ENCODE assay signal across 2 cellular contexts in the genomic region with DNA sequence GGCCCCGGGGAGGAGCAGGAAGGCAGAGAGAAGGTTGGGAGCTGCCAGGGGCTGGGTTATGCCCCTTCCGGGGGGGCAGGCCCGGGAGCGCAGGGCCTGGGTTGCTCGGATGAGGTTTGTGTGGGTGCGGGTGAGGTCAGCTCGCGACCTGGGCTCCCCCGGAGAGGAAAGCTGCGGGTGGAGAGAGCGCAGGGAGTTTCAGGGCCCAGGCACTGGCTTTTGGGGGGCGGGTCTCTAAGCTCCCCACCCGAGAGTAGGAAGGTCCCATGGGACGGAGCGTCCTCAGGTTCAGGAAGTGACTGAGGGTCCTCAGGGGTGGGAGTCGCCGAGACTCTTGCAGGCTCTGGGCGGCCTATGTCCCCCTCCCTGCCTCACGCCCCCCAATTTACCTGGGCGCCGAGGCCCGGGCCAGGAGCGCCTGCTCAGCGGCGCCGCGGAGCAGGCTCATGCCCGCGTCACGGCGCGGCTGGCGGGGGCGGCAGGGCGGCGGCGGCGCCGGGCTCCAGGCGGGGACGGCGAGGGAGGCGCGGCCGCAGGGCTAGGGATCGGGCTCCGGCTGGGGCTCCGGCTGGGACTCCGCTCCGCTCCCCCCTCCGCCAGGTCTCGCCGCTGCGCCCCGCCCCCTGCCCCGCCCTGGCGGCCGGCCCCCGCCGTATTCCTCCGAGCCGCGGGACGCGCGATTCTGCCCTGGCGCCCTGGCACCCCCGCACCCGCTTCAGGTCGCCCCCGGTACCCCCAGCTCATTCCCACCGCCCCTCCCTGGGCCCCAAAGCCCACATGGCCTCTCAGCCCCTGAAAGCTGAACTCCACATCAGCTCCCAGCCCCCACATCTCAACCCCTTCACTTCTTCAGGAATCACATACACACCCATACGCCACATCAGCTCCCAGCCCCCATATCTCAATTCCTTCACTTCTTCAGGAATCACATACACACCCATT.
TF ChIP-seq lines count a peak whose summit lies in the region.

A gene (minus strand): TSS at position 578 of the 942 bp plus-strand sequence. CDS start 6,986 bp downstream, outside the sequence.

TF ChIP-seq in GM23338, 12 proteins besides CTCF, POLR2A, EP300 and RAD21 (continues in another document):
- TF ChIP-seq ZNF114 (CRISPR knock-in tag; IDR thresholded peaks at IDR 0.05) (no peak), STAT1 (IDR thresholded peaks at IDR 0.05; ENCODE audit: unreplicated experiment) (no peak), ZNF331 (CRISPR knock-in tag; IDR thresholded peaks at IDR 0.05; ENCODE audit: low read depth) (no peak), NANOG (IDR thresholded peaks at IDR 0.05; ENCODE audit: borderline replicate concordance) (no peak), JUNB (IDR thresholded peaks at IDR 0.05; ENCODE audit: unreplicated experiment) (no peak), EZH2 (IDR thresholded peaks at IDR 0.05; ENCODE audit: low read depth, unreplicated experiment) (no peak), POLR2AphosphoS5 (IDR thresholded peaks at IDR 0.05; ENCODE audit: low read depth) (no peak), EZH2phosphoT487 (IDR thresholded peaks at IDR 0.05; ENCODE audit: unreplicated experiment) (no peak), CREB1 (CRISPR knock-in tag; IDR thresholded peaks at IDR 0.05; ENCODE audit: low read depth) (no peak)
- TF ChIP-seq, protein P1, sequence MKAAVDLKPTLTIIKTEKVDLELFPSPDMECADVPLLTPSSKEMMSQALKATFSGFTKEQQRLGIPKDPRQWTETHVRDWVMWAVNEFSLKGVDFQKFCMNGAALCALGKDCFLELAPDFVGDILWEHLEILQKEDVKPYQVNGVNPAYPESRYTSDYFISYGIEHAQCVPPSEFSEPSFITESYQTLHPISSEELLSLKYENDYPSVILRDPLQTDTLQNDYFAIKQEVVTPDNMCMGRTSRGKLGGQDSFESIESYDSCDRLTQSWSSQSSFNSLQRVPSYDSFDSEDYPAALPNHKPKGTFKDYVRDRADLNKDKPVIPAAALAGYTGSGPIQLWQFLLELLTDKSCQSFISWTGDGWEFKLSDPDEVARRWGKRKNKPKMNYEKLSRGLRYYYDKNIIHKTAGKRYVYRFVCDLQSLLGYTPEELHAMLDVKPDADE (IDR thresholded peaks at IDR 0.05), result no peak
- TF ChIP-seq, protein P2, sequence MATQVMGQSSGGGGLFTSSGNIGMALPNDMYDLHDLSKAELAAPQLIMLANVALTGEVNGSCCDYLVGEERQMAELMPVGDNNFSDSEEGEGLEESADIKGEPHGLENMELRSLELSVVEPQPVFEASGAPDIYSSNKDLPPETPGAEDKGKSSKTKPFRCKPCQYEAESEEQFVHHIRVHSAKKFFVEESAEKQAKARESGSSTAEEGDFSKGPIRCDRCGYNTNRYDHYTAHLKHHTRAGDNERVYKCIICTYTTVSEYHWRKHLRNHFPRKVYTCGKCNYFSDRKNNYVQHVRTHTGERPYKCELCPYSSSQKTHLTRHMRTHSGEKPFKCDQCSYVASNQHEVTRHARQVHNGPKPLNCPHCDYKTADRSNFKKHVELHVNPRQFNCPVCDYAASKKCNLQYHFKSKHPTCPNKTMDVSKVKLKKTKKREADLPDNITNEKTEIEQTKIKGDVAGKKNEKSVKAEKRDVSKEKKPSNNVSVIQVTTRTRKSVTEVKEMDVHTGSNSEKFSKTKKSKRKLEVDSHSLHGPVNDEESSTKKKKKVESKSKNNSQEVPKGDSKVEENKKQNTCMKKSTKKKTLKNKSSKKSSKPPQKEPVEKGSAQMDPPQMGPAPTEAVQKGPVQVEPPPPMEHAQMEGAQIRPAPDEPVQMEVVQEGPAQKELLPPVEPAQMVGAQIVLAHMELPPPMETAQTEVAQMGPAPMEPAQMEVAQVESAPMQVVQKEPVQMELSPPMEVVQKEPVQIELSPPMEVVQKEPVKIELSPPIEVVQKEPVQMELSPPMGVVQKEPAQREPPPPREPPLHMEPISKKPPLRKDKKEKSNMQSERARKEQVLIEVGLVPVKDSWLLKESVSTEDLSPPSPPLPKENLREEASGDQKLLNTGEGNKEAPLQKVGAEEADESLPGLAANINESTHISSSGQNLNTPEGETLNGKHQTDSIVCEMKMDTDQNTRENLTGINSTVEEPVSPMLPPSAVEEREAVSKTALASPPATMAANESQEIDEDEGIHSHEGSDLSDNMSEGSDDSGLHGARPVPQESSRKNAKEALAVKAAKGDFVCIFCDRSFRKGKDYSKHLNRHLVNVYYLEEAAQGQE (IDR thresholded peaks at IDR 0.05; ENCODE audit: unreplicated experiment), result no peak

TF ChIP-seq in GM12878, 131 proteins besides CTCF, POLR2A, EP300 and RAD21 (continues in another document):
- no peak for TF ChIP-seq NFXL1 (IDR thresholded peaks at IDR 0.05; ENCODE audit: borderline replicate concordance)
- no peak for TF ChIP-seq STAT1 (conservative IDR thresholded peaks at IDR 0.05)
- TF ChIP-seq IKZF2 (IDR thresholded peaks at IDR 0.05), result peak in 1 of 2 experiments; percentile 15; a peak in 2 of 4 replicates
- TF ChIP-seq, protein P2 (IDR thresholded peaks at IDR 0.05; ENCODE audit: low read depth, low read length), result no peak
- no peak for TF ChIP-seq RBBP5 (conservative IDR thresholded peaks at IDR 0.05)
- TF ChIP-seq MEF2B (IDR thresholded peaks at IDR 0.05; ENCODE audit: partially characterized antibody, poor library complexity, severe bottlenecking), result peak; percentile 65
- no peak for TF ChIP-seq SUPT20H (IDR thresholded peaks at IDR 0.05; ENCODE audit: borderline replicate concordance, control insufficient read depth, low read depth, low read length)
- TF ChIP-seq, protein P3, sequence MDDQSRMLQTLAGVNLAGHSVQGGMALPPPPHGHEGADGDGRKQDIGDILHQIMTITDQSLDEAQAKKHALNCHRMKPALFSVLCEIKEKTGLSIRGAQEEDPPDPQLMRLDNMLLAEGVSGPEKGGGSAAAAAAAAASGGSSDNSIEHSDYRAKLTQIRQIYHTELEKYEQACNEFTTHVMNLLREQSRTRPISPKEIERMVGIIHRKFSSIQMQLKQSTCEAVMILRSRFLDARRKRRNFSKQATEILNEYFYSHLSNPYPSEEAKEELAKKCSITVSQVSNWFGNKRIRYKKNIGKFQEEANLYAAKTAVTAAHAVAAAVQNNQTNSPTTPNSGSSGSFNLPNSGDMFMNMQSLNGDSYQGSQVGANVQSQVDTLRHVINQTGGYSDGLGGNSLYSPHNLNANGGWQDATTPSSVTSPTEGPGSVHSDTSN (IDR thresholded peaks at IDR 0.05; ENCODE audit: insufficient replicate concordance, low read depth, low read length), result no peak
- TF ChIP-seq SP1 (IDR thresholded peaks at IDR 0.05; ENCODE audit: low read depth, low read length), result no peak
- TF ChIP-seq BHLHE40 (IDR thresholded peaks at IDR 0.05; ENCODE audit: borderline replicate concordance in 1 of 2, low read depth in 2 of 2, low read length in 1 of 2), result no peak
- peak; percentile 70; the same call in 1 of the 2 replicates for TF ChIP-seq IKZF1 (conservative IDR thresholded peaks at IDR 0.05)
- no peak for TF ChIP-seq KDM1A (IDR thresholded peaks at IDR 0.05; ENCODE audit: borderline replicate concordance)
- no peak for TF ChIP-seq TCF12 (IDR thresholded peaks at IDR 0.05; ENCODE audit: low read depth, low read length)
- no peak for TF ChIP-seq BRCA1 (IDR thresholded peaks at IDR 0.05; ENCODE audit: low read depth, low read length)
- TF ChIP-seq MTA2 (IDR thresholded peaks at IDR 0.05; ENCODE audit: low read depth), result no peak
- TF ChIP-seq EZH2 (IDR thresholded peaks at IDR 0.05; ENCODE audit: borderline replicate concordance, control insufficient read depth, low read depth, low read length), result no peak
- TF ChIP-seq ZSCAN29 (IDR thresholded peaks at IDR 0.05), result no peak
- TF ChIP-seq NBN (IDR thresholded peaks at IDR 0.05), result peak; percentile 64
- TF ChIP-seq TARDBP (IDR thresholded peaks at IDR 0.05; ENCODE audit: borderline replicate concordance), result no peak
- no peak for TF ChIP-seq NFYA (IDR thresholded peaks at IDR 0.05; ENCODE audit: borderline replicate concordance, low read depth, low read length)
- TF ChIP-seq BCL11A (IDR thresholded peaks at IDR 0.05; ENCODE audit: low read depth, low read length), result no peak
- no peak for TF ChIP-seq YBX1 (IDR thresholded peaks at IDR 0.05)
- no peak for TF ChIP-seq SMAD5 (IDR thresholded peaks at IDR 0.05; ENCODE audit: low read depth)
- TF ChIP-seq ZNF24 (IDR thresholded peaks at IDR 0.05), result peak; percentile 83
- TF ChIP-seq, protein P4, sequence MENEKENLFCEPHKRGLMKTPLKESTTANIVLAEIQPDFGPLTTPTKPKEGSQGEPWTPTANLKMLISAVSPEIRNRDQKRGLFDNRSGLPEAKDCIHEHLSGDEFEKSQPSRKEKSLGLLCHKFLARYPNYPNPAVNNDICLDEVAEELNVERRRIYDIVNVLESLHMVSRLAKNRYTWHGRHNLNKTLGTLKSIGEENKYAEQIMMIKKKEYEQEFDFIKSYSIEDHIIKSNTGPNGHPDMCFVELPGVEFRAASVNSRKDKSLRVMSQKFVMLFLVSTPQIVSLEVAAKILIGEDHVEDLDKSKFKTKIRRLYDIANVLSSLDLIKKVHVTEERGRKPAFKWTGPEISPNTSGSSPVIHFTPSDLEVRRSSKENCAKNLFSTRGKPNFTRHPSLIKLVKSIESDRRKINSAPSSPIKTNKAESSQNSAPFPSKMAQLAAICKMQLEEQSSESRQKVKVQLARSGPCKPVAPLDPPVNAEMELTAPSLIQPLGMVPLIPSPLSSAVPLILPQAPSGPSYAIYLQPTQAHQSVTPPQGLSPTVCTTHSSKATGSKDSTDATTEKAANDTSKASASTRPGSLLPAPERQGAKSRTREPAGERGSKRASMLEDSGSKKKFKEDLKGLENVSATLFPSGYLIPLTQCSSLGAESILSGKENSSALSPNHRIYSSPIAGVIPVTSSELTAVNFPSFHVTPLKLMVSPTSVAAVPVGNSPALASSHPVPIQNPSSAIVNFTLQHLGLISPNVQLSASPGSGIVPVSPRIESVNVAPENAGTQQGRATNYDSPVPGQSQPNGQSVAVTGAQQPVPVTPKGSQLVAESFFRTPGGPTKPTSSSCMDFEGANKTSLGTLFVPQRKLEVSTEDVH (IDR thresholded peaks at IDR 0.05; ENCODE audit: low read depth, partially characterized antibody), result no peak
- TF ChIP-seq ZNF622 (IDR thresholded peaks at IDR 0.05), result no peak
- no peak for TF ChIP-seq FOXK2 (IDR thresholded peaks at IDR 0.05)
- TF ChIP-seq, protein P5, sequence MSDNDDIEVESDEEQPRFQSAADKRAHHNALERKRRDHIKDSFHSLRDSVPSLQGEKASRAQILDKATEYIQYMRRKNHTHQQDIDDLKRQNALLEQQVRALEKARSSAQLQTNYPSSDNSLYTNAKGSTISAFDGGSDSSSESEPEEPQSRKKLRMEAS (IDR thresholded peaks at IDR 0.05; ENCODE audit: low read depth, low read length), result no peak
- TF ChIP-seq JUNB (IDR thresholded peaks at IDR 0.05), result no peak
- TF ChIP-seq KAT2A (conservative IDR thresholded peaks at IDR 0.05; ENCODE audit: control insufficient read depth, low read depth, low read length), result no peak
- TF ChIP-seq GATAD2B (conservative IDR thresholded peaks at IDR 0.05; ENCODE audit: low read depth), result peak; percentile 75
- no peak for TF ChIP-seq TCF7 (IDR thresholded peaks at IDR 0.05; ENCODE audit: borderline replicate concordance)
- no peak for TF ChIP-seq FOXM1 (IDR thresholded peaks at IDR 0.05; ENCODE audit: low read depth, low read length)
- TF ChIP-seq BMI1 (IDR thresholded peaks at IDR 0.05; ENCODE audit: borderline replicate concordance), result no peak
- no peak for TF ChIP-seq SPI1 (IDR thresholded peaks at IDR 0.05; ENCODE audit: borderline replicate concordance, insufficient read depth, low read depth, low read length)
- no peak for TF ChIP-seq CEBPB (IDR thresholded peaks at IDR 0.05; ENCODE audit: borderline replicate concordance in 1 of 2, low read depth in 2 of 2, low read length in 2 of 2)
- TF ChIP-seq NRF1 (conservative IDR thresholded peaks at IDR 0.05; ENCODE audit: low read depth, low read length), result no peak
- TF ChIP-seq SIN3A (IDR thresholded peaks at IDR 0.05; ENCODE audit: low read depth, low read length), result no peak
- no peak for TF ChIP-seq CBX3 (IDR thresholded peaks at IDR 0.05; ENCODE audit: borderline replicate concordance, low read depth)
- TF ChIP-seq, protein P6, sequence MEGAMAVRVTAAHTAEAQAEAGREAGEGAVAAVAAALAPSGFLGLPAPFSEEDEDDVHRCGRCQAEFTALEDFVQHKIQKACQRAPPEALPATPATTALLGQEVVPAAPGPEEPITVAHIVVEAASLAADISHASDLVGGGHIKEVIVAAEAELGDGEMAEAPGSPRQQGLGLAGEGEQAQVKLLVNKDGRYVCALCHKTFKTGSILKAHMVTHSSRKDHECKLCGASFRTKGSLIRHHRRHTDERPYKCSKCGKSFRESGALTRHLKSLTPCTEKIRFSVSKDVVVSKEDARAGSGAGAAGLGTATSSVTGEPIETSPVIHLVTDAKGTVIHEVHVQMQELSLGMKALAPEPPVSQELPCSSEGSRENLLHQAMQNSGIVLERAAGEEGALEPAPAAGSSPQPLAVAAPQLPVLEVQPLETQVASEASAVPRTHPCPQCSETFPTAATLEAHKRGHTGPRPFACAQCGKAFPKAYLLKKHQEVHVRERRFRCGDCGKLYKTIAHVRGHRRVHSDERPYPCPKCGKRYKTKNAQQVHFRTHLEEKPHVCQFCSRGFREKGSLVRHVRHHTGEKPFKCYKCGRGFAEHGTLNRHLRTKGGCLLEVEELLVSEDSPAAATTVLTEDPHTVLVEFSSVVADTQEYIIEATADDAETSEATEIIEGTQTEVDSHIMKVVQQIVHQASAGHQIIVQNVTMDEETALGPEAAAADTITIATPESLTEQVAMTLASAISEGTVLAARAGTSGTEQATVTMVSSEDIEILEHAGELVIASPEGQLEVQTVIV (IDR thresholded peaks at IDR 0.05; ENCODE audit: borderline replicate concordance, partially characterized antibody), result no peak
